ENCODE assay signal across 8 cellular contexts in the genomic region with DNA sequence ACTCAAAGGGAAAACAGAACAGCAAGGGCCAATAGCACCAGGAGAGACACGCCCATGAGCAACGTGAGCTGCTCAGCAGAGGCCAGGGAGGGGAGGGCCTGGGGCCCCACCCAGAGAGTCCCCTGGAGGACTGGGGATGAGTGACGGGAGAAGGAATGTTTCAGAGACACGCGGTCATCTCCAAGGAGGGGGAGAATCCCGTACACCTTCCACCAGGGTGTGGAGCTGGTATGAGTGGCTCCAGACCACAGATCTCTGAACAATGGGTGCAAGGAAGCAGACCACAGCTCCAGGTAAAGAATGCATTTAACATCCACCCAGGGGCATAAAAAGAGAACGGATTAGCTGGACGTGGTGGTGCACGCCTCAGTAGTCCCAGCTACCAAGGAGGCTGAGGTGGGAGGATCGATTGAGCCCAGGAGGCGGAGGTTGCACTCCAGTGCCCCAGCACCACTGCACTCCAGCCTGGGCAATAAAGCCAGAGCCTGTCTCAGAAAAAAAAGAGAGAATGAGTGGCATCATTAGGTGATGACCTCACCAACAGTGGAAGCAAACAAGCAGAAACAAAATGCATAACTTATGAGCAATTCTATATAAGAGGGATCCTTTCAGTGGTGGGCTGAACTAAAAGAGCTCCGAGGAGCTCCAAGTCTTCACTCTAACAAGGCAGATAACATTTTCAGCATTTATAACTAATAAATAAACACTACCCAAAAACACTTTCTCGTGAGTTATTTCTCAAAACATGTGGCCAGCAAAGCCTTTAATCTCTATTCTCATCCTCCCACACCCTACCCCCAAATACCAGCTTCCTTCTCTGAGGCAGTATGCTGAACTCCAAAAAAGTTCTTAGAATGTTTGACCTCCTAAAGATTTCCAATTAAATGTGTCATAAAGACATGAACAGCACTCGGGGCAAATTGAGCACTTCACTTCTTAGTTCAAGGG. TPM values are rescaled to one million over a fixed set of nuclear protein-coding genes. Genes with fewer than 3 reads are reported as not detected.
DNase-seq lines count a peak whose midpoint lies in the region; ATAC-seq and TF ChIP-seq lines count a peak whose summit lies in the region.

No MANE protein-coding gene starts in this region.

- POLR2A ChIA-PET in activated CD4-positive, alpha-beta memory T cell treated with anti-CD3 and anti-CD28 coated beads, Interleukin-2, amount 10 ng/mL, durations not matched to agents 7 days and 5 days (lab: Charles Lee) = interaction anchor here (0.7 to 4.3 kb wide), 3 partner anchors 12 to 488 kb away, joined by 3 to 19 read pairs (median 3); a partner anchor contains a TSS

- no peak overlapping the region for H3K4me3 ChIP-seq in CD4-positive, CD25-positive, alpha-beta regulatory T cell (ENCODE audit: low read depth, low read length)
- no peak overlapping the region for H3K4me3 ChIP-seq in endodermal cell (ENCODE audit: low read length)
- no peak overlapping the region for H3K4me3 ChIP-seq in neural progenitor cell

- H3K27ac ChIP-seq in CD4-positive, CD25-positive, alpha-beta regulatory T cell (ENCODE audit: insufficient read depth, low read length, poor library complexity, severe bottlenecking) = no peak overlapping the region
- H3K27ac ChIP-seq in endodermal cell (ENCODE audit: low read depth, low read length) (peak overlapping the region; percentile 8), neural progenitor cell (no peak overlapping the region)

- DNase-seq in CD4-positive, CD25-positive, alpha-beta regulatory T cell = no peak
- DNase-seq in NCI-H69 (lab: John Stamatoyannopoulos, UW) (peak; percentile 11), endodermal cell (no peak), neural progenitor cell (ENCODE audit: low spot score) (no peak), NCI-H345 treated with DMSO at 0.1 percent for 48 hours (lab: John Stamatoyannopoulos, UW; ENCODE audit: unreplicated experiment) (no peak), T-helper 9 cell (no peak)
- DNase-seq in activated CD4-positive, alpha-beta memory T cell treated with anti-CD3 and anti-CD28 coated beads, Interleukin-2, amount 10 ng/mL, durations not matched to agents 7 days and 5 days = no peak
- DNase-seq in stimulated activated naive CD8-positive, alpha-beta T cell treated with anti-CD3 and anti-CD28 coated beads, Interleukin-15, Interleukin-2, amounts not matched to agents 100 U/mL and 50 U/mL, for 24 hours = no peak

- H3K4me3 Mint-ChIP-seq in CD4-positive, CD25-positive, alpha-beta regulatory T cell = peak overlapping the region in 1 of 4 donors; percentile 50
- H3K4me3 Mint-ChIP-seq in endodermal cell (no peak overlapping the region), neural progenitor cell (peak overlapping the region; percentile 78)
- H3K4me3 Mint-ChIP-seq in activated CD4-positive, alpha-beta memory T cell treated with anti-CD3 and anti-CD28 coated beads, Interleukin-2, amount 10 ng/mL, durations not matched to agents 7 days and 5 days = no peak overlapping the region

- H3K27me3 ChIP-seq in CD4-positive, CD25-positive, alpha-beta regulatory T cell (ENCODE audit: control insufficient read depth, insufficient read depth, low read length) = no peaks in the 10 kb centered on the region
- H3K27me3 ChIP-seq in endodermal cell (ENCODE audit: control insufficient read depth, insufficient read depth, low read length, poor library complexity, severe bottlenecking) (no peaks in the 10 kb centered on the region), neural progenitor cell (no peaks in the 10 kb centered on the region)

- H3K27ac Mint-ChIP-seq in CD4-positive, CD25-positive, alpha-beta regulatory T cell = peak overlapping the region; percentile 75 to 94 (median 87)
- H3K27ac Mint-ChIP-seq in endodermal cell (peak overlapping the region; percentile 90), neural progenitor cell (peak overlapping the region; percentile 99)
- H3K27ac Mint-ChIP-seq in activated CD4-positive, alpha-beta memory T cell treated with anti-CD3 and anti-CD28 coated beads, Interleukin-2, amount 10 ng/mL, durations not matched to agents 7 days and 5 days = no peak overlapping the region

- H3K4me1 Mint-ChIP-seq in CD4-positive, CD25-positive, alpha-beta regulatory T cell = peaks cover 4 to 83% (median 57%) of the 10 kb centered on the region in 4 donors
- peaks cover 50% of the 10 kb centered on the region for H3K4me1 Mint-ChIP-seq in endodermal cell
- peaks cover 82% of the 10 kb centered on the region for H3K4me1 Mint-ChIP-seq in neural progenitor cell
- H3K4me1 Mint-ChIP-seq in activated CD4-positive, alpha-beta memory T cell treated with anti-CD3 and anti-CD28 coated beads, Interleukin-2, amount 10 ng/mL, durations not matched to agents 7 days and 5 days = peaks cover 22% of the 10 kb centered on the region

- no peak overlapping the region for H3K9ac ChIP-seq in endodermal cell (ENCODE audit: extremely low read depth, low read length, poor library complexity, severe bottlenecking)
- H3K9ac ChIP-seq in neural progenitor cell = no peak overlapping the region

- no peak overlapping the region for H2AFZ ChIP-seq in neural progenitor cell (replicated peaks)

- peaks cover 5% of the 10 kb centered on the region for H3K36me3 ChIP-seq in CD4-positive, CD25-positive, alpha-beta regulatory T cell (ENCODE audit: control insufficient read depth, insufficient read depth, low read length)
- H3K36me3 ChIP-seq in endodermal cell (ENCODE audit: control insufficient read depth, insufficient read depth, low read length) = peaks cover 16% of the 10 kb centered on the region
- no peaks in the 10 kb centered on the region for H3K36me3 ChIP-seq in neural progenitor cell

- H3K36me3 Mint-ChIP-seq in CD4-positive, CD25-positive, alpha-beta regulatory T cell = no peaks in the 10 kb centered on the region
- H3K36me3 Mint-ChIP-seq in endodermal cell (ENCODE audit: low read depth) = peaks cover 7% of the 10 kb centered on the region
- H3K36me3 Mint-ChIP-seq in neural progenitor cell = peaks cover 9% of the 10 kb centered on the region
- no peaks in the 10 kb centered on the region for H3K36me3 Mint-ChIP-seq in activated CD4-positive, alpha-beta memory T cell treated with anti-CD3 and anti-CD28 coated beads, Interleukin-2, amount 10 ng/mL, durations not matched to agents 7 days and 5 days (ENCODE audit: low read depth)

- no peaks in the 10 kb centered on the region for H3K9me3 ChIP-seq in CD4-positive, CD25-positive, alpha-beta regulatory T cell (ENCODE audit: control insufficient read depth in 2 of 2, low read length in 2 of 2)
- H3K9me3 ChIP-seq in endodermal cell (ENCODE audit: control insufficient read depth, low read length) (no peaks in the 10 kb centered on the region), neural progenitor cell (ENCODE audit: low read depth) (no peaks in the 10 kb centered on the region)

- peaks cover 26% of the 10 kb centered on the region for H3K4me1 ChIP-seq in CD4-positive, CD25-positive, alpha-beta regulatory T cell (ENCODE audit: control insufficient read depth, insufficient read depth, low read length, poor library complexity, severe bottlenecking)
- H3K4me1 ChIP-seq in endodermal cell (ENCODE audit: control insufficient read depth, insufficient read depth, low read length) = peaks cover 5% of the 10 kb centered on the region
- H3K4me1 ChIP-seq in neural progenitor cell = peaks cover 63% of the 10 kb centered on the region

- H3K79me2 ChIP-seq in neural progenitor cell (ENCODE audit: low read depth) = peaks cover 97% of the 10 kb centered on the region

- 91% methylated on average over 12 to 14 of the region's 14 CpGs for WGBS in endodermal cell (ENCODE audit: insufficient coverage in 1 of 2, insufficient read length in 1 of 2), 2 experiments

- no peak overlapping the region for H3K4me2 ChIP-seq in neural progenitor cell

- H3K27me3 Mint-ChIP-seq in CD4-positive, CD25-positive, alpha-beta regulatory T cell = no peaks in the 10 kb centered on the region
- no peaks in the 10 kb centered on the region for H3K27me3 Mint-ChIP-seq in endodermal cell (ENCODE audit: insufficient read depth)
- H3K27me3 Mint-ChIP-seq in neural progenitor cell (ENCODE audit: insufficient read depth, low read depth) = no peaks in the 10 kb centered on the region
- no peaks in the 10 kb centered on the region for H3K27me3 Mint-ChIP-seq in activated CD4-positive, alpha-beta memory T cell treated with anti-CD3 and anti-CD28 coated beads, Interleukin-2, amount 10 ng/mL, durations not matched to agents 7 days and 5 days

- H3F3A ChIP-seq in neural progenitor cell (ENCODE audit: low read depth) = peaks cover 23% of the 10 kb centered on the region

- TF ChIP-seq CTCF in endodermal cell (conservative IDR thresholded peaks at IDR 0.05) (no peak), neural progenitor cell (IDR thresholded peaks at IDR 0.05) (no peak)

- ATAC-seq in CD4-positive, CD25-positive, alpha-beta regulatory T cell (ENCODE audit: low read depth in 2 of 2) = no peak
- ATAC-seq in stimulated activated naive CD8-positive, alpha-beta T cell treated with anti-CD3 and anti-CD28 coated beads, Interleukin-15, Interleukin-2, amounts not matched to agents 100 U/mL and 50 U/mL, for 24 hours = no peak

- CTCF ChIA-PET in activated CD4-positive, alpha-beta memory T cell treated with anti-CD3 and anti-CD28 coated beads, Interleukin-2, amount 10 ng/mL, durations not matched to agents 7 days and 5 days (lab: Charles Lee) = interaction anchor here (0.7 to 1.4 kb wide), 3 partner anchors 45 to 59 kb away, joined by 3 to 5 read pairs (median 3); no protein-coding TSS in a partner anchor

- H3K9me3 Mint-ChIP-seq in CD4-positive, CD25-positive, alpha-beta regulatory T cell = no peaks in the 10 kb centered on the region
- H3K9me3 Mint-ChIP-seq in endodermal cell = no peaks in the 10 kb centered on the region
- no peaks in the 10 kb centered on the region for H3K9me3 Mint-ChIP-seq in neural progenitor cell
- H3K9me3 Mint-ChIP-seq in activated CD4-positive, alpha-beta memory T cell treated with anti-CD3 and anti-CD28 coated beads, Interleukin-2, amount 10 ng/mL, durations not matched to agents 7 days and 5 days = no peaks in the 10 kb centered on the region

- peaks cover 82% of the 10 kb centered on the region for H4K20me1 ChIP-seq in neural progenitor cell (ENCODE audit: low read depth)

RNA-seq across cellular contexts. Expression of a gene that starts 12.5 kb away (rescaled TPM):
- total RNA-seq in CD4-positive, CD25-positive, alpha-beta regulatory T cell = 186 TPM
- 100 to 1,000 TPM; 523 to 560 (median 532) TPM for polyA plus RNA-seq in CD4-positive, CD25-positive, alpha-beta regulatory T cell
- 100 to 1,000 TPM; 456 to 549 TPM for total RNA-seq in endodermal cell
- 500 TPM for polyA plus RNA-seq in endodermal cell (2013, experiment 1 of 2)
- 448 TPM for polyA plus RNA-seq in endodermal cell (2013, experiment 2 of 2)
- total RNA-seq in neural progenitor cell (ENCODE audit: low replicate concordance) = 358 and 493 TPM in 2 replicates
- 100 to 1,000 TPM; 176 to 178 TPM for total RNA-seq in activated CD4-positive, alpha-beta memory T cell treated with anti-CD3 and anti-CD28 coated beads, Interleukin-2, amount 10 ng/mL, durations not matched to agents 7 days and 5 days
